Comparison of ENCODE assay signal across 8 cellular contexts in genomic region chr17:1683489-1683888, GRCh38. TPM values are rescaled to one million over a fixed set of nuclear protein-coding genes. Genes with fewer than 3 reads are reported as not detected.
DNase-seq lines count a peak whose midpoint lies in the region; ATAC-seq and TF ChIP-seq lines count a peak whose summit lies in the region.

No MANE protein-coding gene starts in this region.

- H3K27me3 Mint-ChIP-seq in activated T-cell treated with anti-CD3 and anti-CD28 coated beads, Interleukin-2, amount 50 U/mL, for 4 hours (ENCODE audit: low read depth), result no peaks in the 10 kb centered on the region
- H3K27me3 Mint-ChIP-seq in activated T-helper 17 cell treated with anti-CD3 and anti-CD28 coated beads, Interleukin-2, amount 50 U/mL, for 72 hours, result no peaks in the 10 kb centered on the region

- TF ChIP-seq POLR2A in thyroid gland (IDR thresholded peaks at IDR 0.05), result no peak
- TF ChIP-seq POLR2A in GM18505 (IDR thresholded peaks at IDR 0.05; ENCODE audit: borderline replicate concordance, extremely low read depth, insufficient read depth, insufficient read length), result no peak

- peaks cover 5 to 24% of the 10 kb centered on the region in 2 donors for H3K4me1 ChIP-seq in left lung
- peaks cover 8 to 15% of the 10 kb centered on the region in 2 donors for H3K4me1 ChIP-seq in thyroid gland

- H3K36me3 Mint-ChIP-seq in activated T-cell treated with anti-CD3 and anti-CD28 coated beads, Interleukin-2, amount 50 U/mL, for 4 hours (ENCODE audit: insufficient read depth), result peaks cover 48% of the 10 kb centered on the region
- peaks cover 65% of the 10 kb centered on the region for H3K36me3 Mint-ChIP-seq in activated T-helper 17 cell treated with anti-CD3 and anti-CD28 coated beads, Interleukin-2, amount 50 U/mL, for 72 hours (ENCODE audit: low read depth)

- TF ChIP-seq CTCF in left lung (IDR thresholded peaks at IDR 0.05), result no peak
- no peak for TF ChIP-seq CTCF in thyroid gland (IDR thresholded peaks at IDR 0.05)

- 80 to 85% methylated on average over 5 of the region's 5 CpGs for WGBS in thyroid gland, 2 donors

- no peak for DNase-seq in activated T-cell treated with anti-CD3 and anti-CD28 coated beads, Interleukin-2, amount 50 U/mL, for 4 hours
- DNase-seq in activated T-cell treated with anti-CD3 and anti-CD28 coated beads, Interleukin-2, amount 50 U/mL, for 48 hours, result no peak
- DNase-seq in left lung (no peak), thyroid gland (no peak), DMS 273 (lab: John Stamatoyannopoulos, UW; ENCODE audit: unreplicated experiment) (no peak), glomerular visceral epithelial cell (ENCODE audit: extremely low spot score) (no peak)

- peaks cover 0 to 50% of the 10 kb centered on the region in 2 donors for H3K36me3 ChIP-seq in left lung
- H3K36me3 ChIP-seq in thyroid gland, result peaks cover 41 to 44% of the 10 kb centered on the region in 2 donors

- intact Hi-C loops in left lung (cut with DNase I), result no loop called here
- intact Hi-C loops in thyroid gland (cut with DNase I), result no loop called here

- H3K27me3 ChIP-seq in left lung (no peaks in the 10 kb centered on the region), thyroid gland (no peaks in the 10 kb centered on the region)

- peak overlapping the region; percentile 90 for H3K27ac ChIP-seq in left lung
- H3K27ac ChIP-seq in thyroid gland, result peak overlapping the region in 1 of 3 donors; percentile 95

- ATAC-seq in activated T-cell treated with anti-CD3 and anti-CD28 coated beads, Interleukin-2, amount 50 U/mL, for 4 hours, result no peak
- no peak for ATAC-seq in activated T-helper 17 cell treated with anti-CD3 and anti-CD28 coated beads, Interleukin-2, amount 50 U/mL, for 72 hours (replicated peaks)
- ATAC-seq in left lung (no peak), GM18505 (IDR thresholded peaks at IDR 0.05; ENCODE audit: unreplicated experiment) (no peak)

- H3K4me3 ChIP-seq in left lung (peak overlapping the region; percentile 96 to 99), thyroid gland (replicated peaks in 1 of 3) (peak overlapping the region in 2 of 3 donors; percentile 66 to 74)

- H3K9me3 ChIP-seq in left lung (no peaks in the 10 kb centered on the region), thyroid gland (no peaks in the 10 kb centered on the region)

- peaks cover 36% of the 10 kb centered on the region for H3K4me1 Mint-ChIP-seq in activated T-cell treated with anti-CD3 and anti-CD28 coated beads, Interleukin-2, amount 50 U/mL, for 4 hours (ENCODE audit: low read depth)
- peaks cover 28% of the 10 kb centered on the region for H3K4me1 Mint-ChIP-seq in activated T-helper 17 cell treated with anti-CD3 and anti-CD28 coated beads, Interleukin-2, amount 50 U/mL, for 72 hours

- no peaks in the 10 kb centered on the region for H3K9me3 Mint-ChIP-seq in activated T-cell treated with anti-CD3 and anti-CD28 coated beads, Interleukin-2, amount 50 U/mL, for 4 hours
- H3K9me3 Mint-ChIP-seq in activated T-helper 17 cell treated with anti-CD3 and anti-CD28 coated beads, Interleukin-2, amount 50 U/mL, for 72 hours, result no peaks in the 10 kb centered on the region

- H3K27ac Mint-ChIP-seq in activated T-helper 17 cell treated with anti-CD3 and anti-CD28 coated beads, Interleukin-2, amount 50 U/mL, for 72 hours, result peak overlapping the region; percentile 99

- peak overlapping the region; percentile 98 for H3K4me3 Mint-ChIP-seq in activated T-cell treated with anti-CD3 and anti-CD28 coated beads, Interleukin-2, amount 50 U/mL, for 4 hours
- H3K4me3 Mint-ChIP-seq in activated T-helper 17 cell treated with anti-CD3 and anti-CD28 coated beads, Interleukin-2, amount 50 U/mL, for 72 hours, result peak overlapping the region; percentile 97

RNA-seq across cellular contexts. Expression of gene PRPF8, which starts 1.2 kb away (rescaled TPM):
- 100 to 1,000 TPM; 506 to 585 (median 522) TPM for total RNA-seq in activated T-cell treated with anti-CD3 and anti-CD28 coated beads, Interleukin-2, amount 50 U/mL, for 4 hours
- 100 to 1,000 TPM; 353 to 426 TPM for total RNA-seq in activated T-helper 17 cell treated with anti-CD3 and anti-CD28 coated beads, Interleukin-2, amount 50 U/mL, for 72 hours
- total RNA-seq in left lung (100 to 1,000 TPM; 230 to 268 TPM), thyroid gland (100 to 1,000 TPM; 181 to 256 (median 242) TPM)

RNA-seq across cellular contexts. Expression of gene TLCD2, which starts 26.7 kb away (rescaled TPM):
- under 1 TPM; 0.08 to 0.19 (median 0.13) TPM for total RNA-seq in activated T-cell treated with anti-CD3 and anti-CD28 coated beads, Interleukin-2, amount 50 U/mL, for 4 hours
- 1 to 10 TPM in 1 of 2 donors, under 1 TPM in 1; 0.26 to 1.1 TPM for total RNA-seq in activated T-helper 17 cell treated with anti-CD3 and anti-CD28 coated beads, Interleukin-2, amount 50 U/mL, for 72 hours
- total RNA-seq in left lung, result 10 to 100 TPM in 1 of 2 donors, 1 to 10 TPM in 1; 7.3 to 14.4 TPM
- total RNA-seq in thyroid gland, result 1 to 10 TPM; 1.7 to 5.6 (median 3.7) TPM

RNA-seq across cellular contexts. Expression of gene RILP, which starts 33.8 kb away (rescaled TPM):
- 1 to 10 TPM; 2.0 to 2.7 (median 2.3) TPM for total RNA-seq in activated T-cell treated with anti-CD3 and anti-CD28 coated beads, Interleukin-2, amount 50 U/mL, for 4 hours
- 1 to 10 TPM; 2.4 to 6.1 TPM for total RNA-seq in activated T-helper 17 cell treated with anti-CD3 and anti-CD28 coated beads, Interleukin-2, amount 50 U/mL, for 72 hours
- total RNA-seq in left lung, result 10 to 100 TPM; 21.2 to 34.7 TPM
- total RNA-seq in thyroid gland, result 100 to 1,000 TPM in 3 of 4 donors, 10 to 100 TPM in 1; 67.5 to 140 (median 124) TPM

RNA-seq across cellular contexts. Expression of gene SCARF1, which starts 38.0 kb away (rescaled TPM):
- 1 to 10 TPM; 1.3 to 2.0 (median 1.6) TPM for total RNA-seq in activated T-cell treated with anti-CD3 and anti-CD28 coated beads, Interleukin-2, amount 50 U/mL, for 4 hours
- 1 to 10 TPM; 2.5 to 5.7 TPM for total RNA-seq in activated T-helper 17 cell treated with anti-CD3 and anti-CD28 coated beads, Interleukin-2, amount 50 U/mL, for 72 hours
- total RNA-seq in left lung (10 to 100 TPM; 24.8 to 33.0 TPM), thyroid gland (10 to 100 TPM; 31.6 to 52.0 (median 35.5) TPM)

RNA-seq across cellular contexts. Expression of gene WDR81, which starts 41.0 kb away (rescaled TPM):
- total RNA-seq in activated T-cell treated with anti-CD3 and anti-CD28 coated beads, Interleukin-2, amount 50 U/mL, for 4 hours, result 10 to 100 TPM; 21.1 to 24.0 (median 21.5) TPM
- 10 to 100 TPM; 13.2 to 20.2 TPM for total RNA-seq in activated T-helper 17 cell treated with anti-CD3 and anti-CD28 coated beads, Interleukin-2, amount 50 U/mL, for 72 hours
- total RNA-seq in left lung (10 to 100 TPM; 31.8 to 44.2 TPM), thyroid gland (10 to 100 TPM; 25.6 to 31.0 (median 30.3) TPM)
